Comparison of ENCODE assay signal across 8 cellular contexts in genomic region chr1:178344513-178345077, GRCh38.
DNase-seq lines count a peak whose midpoint lies in the region; ATAC-seq and TF ChIP-seq lines count a peak whose summit lies in the region.

No MANE protein-coding gene starts in this region.

- peaks cover 53% of the 10 kb centered on the region for H3K4me1 ChIP-seq in cardiac muscle cell (ENCODE audit: low read depth)

- ATAC-seq in sciatic nerve = peak; percentile 77

- peak overlapping the region; percentile 80 for H3K27ac ChIP-seq in cardiac muscle cell

- TF ChIP-seq CTCF in GM10248 (IDR thresholded peaks at IDR 0.05; ENCODE audit: control extremely low read depth, extremely low read depth, low read depth, missing control alignments) (no peak), cardiac muscle cell (IDR thresholded peaks at IDR 0.05; ENCODE audit: low read depth, low read length) (peak; percentile 68)

- H3K9me3 ChIP-seq in cardiac muscle cell (ENCODE audit: low read depth) = no peaks in the 10 kb centered on the region

- H3K36me3 ChIP-seq in cardiac muscle cell = no peaks in the 10 kb centered on the region

- no peaks in the 10 kb centered on the region for H3K27me3 ChIP-seq in cardiac muscle cell

- intact Hi-C loops in sciatic nerve (cut with DNase I) = no loop called here

- CTCF ChIA-PET in GM10248 (lab: Yijun Ruan, JAX) = interaction anchor here (0.9 to 3.4 kb wide), 3 partner anchors 33 to 45 kb away, joined by 3 to 10 read pairs (median 5); no protein-coding TSS in a partner anchor

- H3K4me3 ChIP-seq in cardiac muscle cell = no peak overlapping the region

- DNase-seq in GM10248 (ENCODE audit: extremely low spot score) = peak; percentile 15
- peak; percentile 55 for DNase-seq in HS-27A (ENCODE audit: low read depth)
- DNase-seq in SW480 (ENCODE audit: low spot score) = peak; percentile 20
- DNase-seq in cardiac muscle cell (ENCODE audit: low read depth in 1 of 2, low spot score in 1 of 2) = peak; percentile 69 to 93
- DNase-seq in sciatic nerve (ENCODE audit: low spot score) = no peak
- no peak for DNase-seq in NK-92 treated with Interleukin-12 subunit alpha and Interleukin-12 subunit beta, amount 100 ng/mL, for 24 hours (lab: John Stamatoyannopoulos, UW)
- no peak for DNase-seq in NCI-H1092 (lab: John Stamatoyannopoulos, UW)
- DNase-seq in NCI-H2029 treated with DMSO at 0.1 percent for 48 hours (lab: John Stamatoyannopoulos, UW) = no peak

- POLR2A ChIA-PET in GM10248 (lab: Yijun Ruan, JAX) = no interaction called here

Comparison
In these comparisons a context has a peak if more than half of its experiments do, and no peak if none do; other contexts are left out.
1. DNase-seq: peak in GM10248 (single experiment), HS-27A (single experiment), SW480 (single experiment) and cardiac muscle cell (2 of 2); none in sciatic nerve (single experiment), NK-92 treated with Interleukin-12 subunit alpha and Interleukin-12 subunit beta, amount 100 ng/mL, for 24 hours (single experiment), NCI-H1092 (single experiment) and NCI-H2029 treated with DMSO at 0.1 percent for 48 hours (single experiment).